ENCODE assay signal across 6 cellular contexts in genomic region chr19:10568444-10568825, GRCh38.
DNase-seq lines count a peak whose midpoint lies in the region; ATAC-seq and TF ChIP-seq lines count a peak whose summit lies in the region.

No MANE protein-coding gene starts in this region.

- no peaks in the 10 kb centered on the region for H3K36me3 ChIP-seq in mucosa of rectum (ENCODE audit: control insufficient read depth in 2 of 2, insufficient read depth in 2 of 2, low read length in 2 of 2)

- H3K4me1 ChIP-seq in mucosa of rectum (ENCODE audit: control insufficient read depth in 2 of 2, insufficient read depth in 2 of 2, low read length in 2 of 2): peaks cover 35 to 38% of the 10 kb centered on the region in 2 donors

- peaks cover 52% of the 10 kb centered on the region for H3K4me1 Mint-ChIP-seq in activated naive CD8-positive, alpha-beta T cell treated with anti-CD3 and anti-CD28 coated beads, Interleukin-2, amount 50 U/mL, for 24 hours

- peak overlapping the region; percentile 100 for H3K27ac Mint-ChIP-seq in activated naive CD8-positive, alpha-beta T cell treated with anti-CD3 and anti-CD28 coated beads, Interleukin-2, amount 50 U/mL, for 24 hours

- peak; percentile 67 for DNase-seq in activated naive CD8-positive, alpha-beta T cell treated with anti-CD3 and anti-CD28 coated beads, Interleukin-2, amount 50 U/mL, for 24 hours
- DNase-seq in midbrain (lab: John Stamatoyannopoulos, UW) (no peak), SHP77 treated with DMSO at 0.1 percent for 48 hours (lab: John Stamatoyannopoulos, UW) (no peak)

- H3K27ac ChIP-seq in mucosa of rectum (ENCODE audit: low read depth in 2 of 2, low read length in 2 of 2): peak overlapping the region; percentile 71 to 86

- peaks cover 21% of the 10 kb centered on the region for H3K36me3 Mint-ChIP-seq in activated naive CD8-positive, alpha-beta T cell treated with anti-CD3 and anti-CD28 coated beads, Interleukin-2, amount 50 U/mL, for 24 hours (ENCODE audit: low read depth)

- TF ChIP-seq CTCF in GM12875 (IDR thresholded peaks at IDR 0.05; ENCODE audit: borderline replicate concordance, insufficient read depth, low read depth, low read length): peak; percentile 16; the same call in 1 of the 2 replicates

- peak overlapping the region; percentile 98 for H3K4me3 Mint-ChIP-seq in activated naive CD8-positive, alpha-beta T cell treated with anti-CD3 and anti-CD28 coated beads, Interleukin-2, amount 50 U/mL, for 24 hours

- H3K9me3 Mint-ChIP-seq in activated naive CD8-positive, alpha-beta T cell treated with anti-CD3 and anti-CD28 coated beads, Interleukin-2, amount 50 U/mL, for 24 hours: no peaks in the 10 kb centered on the region

- H3K9ac ChIP-seq in mucosa of rectum (ENCODE audit: low read depth in 1 of 2, low read length in 2 of 2): peak overlapping the region; percentile 47 to 75

- no peaks in the 10 kb centered on the region for H3K27me3 ChIP-seq in mucosa of rectum (ENCODE audit: control insufficient read depth in 2 of 2, insufficient read depth in 2 of 2, low read length in 2 of 2)

- H3K4me3 ChIP-seq in GM12875 (ENCODE audit: low read depth, low read length) (peak overlapping the region; percentile 71), mucosa of rectum (ENCODE audit: low read length in 2 of 2) (peak overlapping the region; percentile 64 to 74)

- peak; percentile 0 for ATAC-seq in HG03442 (IDR thresholded peaks at IDR 0.05; ENCODE audit: unreplicated experiment)
- ATAC-seq in activated naive CD8-positive, alpha-beta T cell treated with anti-CD3 and anti-CD28 coated beads, Interleukin-2, amount 50 U/mL, for 24 hours: peak; percentile 4

- H3K9me3 ChIP-seq in mucosa of rectum (ENCODE audit: control insufficient read depth in 2 of 2, low read length in 2 of 2): no peaks in the 10 kb centered on the region

- no peaks in the 10 kb centered on the region for H3K27me3 Mint-ChIP-seq in activated naive CD8-positive, alpha-beta T cell treated with anti-CD3 and anti-CD28 coated beads, Interleukin-2, amount 50 U/mL, for 24 hours
